Comparison of ENCODE assay signal across 8 cellular contexts in the genomic region with DNA sequence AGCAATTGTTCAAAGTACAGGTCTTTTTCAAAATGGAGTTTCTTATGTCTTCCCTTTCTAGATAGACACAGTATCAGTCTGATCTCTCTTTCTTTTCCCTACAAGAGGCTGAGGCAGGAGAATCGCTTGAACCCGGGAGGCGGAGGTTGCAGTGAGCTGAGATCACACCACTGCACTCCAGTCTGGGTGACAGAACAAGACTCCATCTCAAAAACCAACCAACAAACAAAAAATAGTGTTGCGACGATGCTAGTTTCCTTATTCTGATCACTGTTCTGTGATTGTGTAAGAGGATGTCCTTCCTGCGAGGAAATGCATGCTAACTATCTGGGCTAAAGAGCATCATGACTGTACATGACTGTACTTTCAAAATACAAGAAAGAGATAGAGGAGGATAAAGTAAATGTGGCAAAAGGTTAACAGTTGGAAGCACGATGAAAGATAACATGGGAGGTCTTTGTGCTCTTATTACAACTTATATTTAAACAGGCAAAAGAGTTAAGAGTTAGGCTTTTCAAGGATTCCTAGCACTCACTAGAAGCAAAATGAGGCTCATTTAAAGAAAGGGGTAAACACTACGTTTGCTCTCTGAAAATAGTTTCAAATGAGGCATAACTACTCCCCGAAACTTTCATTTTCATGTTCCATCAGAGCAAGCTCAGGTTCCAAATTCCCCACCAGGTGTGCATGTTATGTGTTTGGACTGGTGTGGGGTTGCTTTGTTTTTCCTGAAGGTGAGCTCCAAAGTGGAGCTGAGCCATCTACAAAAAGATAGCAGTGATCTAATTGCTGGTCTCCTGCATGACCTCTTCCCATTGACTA. TPM values are rescaled to one million over a fixed set of nuclear protein-coding genes. Genes with fewer than 3 reads are reported as not detected.
DNase-seq lines count a peak whose midpoint lies in the region; ATAC-seq and TF ChIP-seq lines count a peak whose summit lies in the region.

No MANE protein-coding gene starts in this region.

- 74 to 81% methylated on average over 9 of the region's 9 CpGs for WGBS in sigmoid colon, 2 donors

- intact Hi-C loops in sigmoid colon (cut with DNase I) = no loop called here

- H3K4me3 ChIP-seq in sigmoid colon = no peak overlapping the region

- H3K27me3 ChIP-seq in sigmoid colon = no peaks in the 10 kb centered on the region

- H3K4me1 ChIP-seq in sigmoid colon = peaks cover 0 to 5% (median 0%) of the 10 kb centered on the region in 4 donors

- DNase-seq in HPDE6-E6E7 (ENCODE audit: extremely low spot score) (peak; percentile 38), fibroblast of peridontal ligament (ENCODE audit: extremely low read depth) (peak; percentile 42), KG1 (lab: John Stamatoyannopoulos, UW) (no peak), cerebellar cortex (ENCODE audit: low spot score) (no peak), sigmoid colon (no peak), NOMO-1 treated with DMSO at 0.1 percent for 48 hours (lab: John Stamatoyannopoulos, UW; ENCODE audit: unreplicated experiment) (no peak)

- TF ChIP-seq POLR2A in sigmoid colon (IDR thresholded peaks at IDR 0.05) = no peak

- peak; percentile 87 for ATAC-seq in GM18498 (IDR thresholded peaks at IDR 0.05; ENCODE audit: unreplicated experiment)
- peak; percentile 89 for ATAC-seq in GM21529 (IDR thresholded peaks at IDR 0.05; ENCODE audit: unreplicated experiment)

- H3K27ac ChIP-seq in sigmoid colon = no peak overlapping the region

- H3K36me3 ChIP-seq in sigmoid colon = no peaks in the 10 kb centered on the region

- TF ChIP-seq EP300 in sigmoid colon (IDR thresholded peaks at IDR 0.05) = no peak

- no peaks in the 10 kb centered on the region for H3K9me3 ChIP-seq in sigmoid colon

- TF ChIP-seq CTCF in sigmoid colon (IDR thresholded peaks at IDR 0.05) = no peak

RNA-seq across cellular contexts. Expression of a gene that starts 23.8 kb away (rescaled TPM):
- total RNA-seq in sigmoid colon = 10 to 100 TPM; 19.4 to 29.3 (median 23.6) TPM
- polyA plus RNA-seq in sigmoid colon = 10 to 100 TPM; 16.4 to 27.5 (median 18.6) TPM

RNA-seq across cellular contexts. Expression of a gene that starts 24.2 kb away (rescaled TPM):
- 100 to 1,000 TPM; 122 to 178 (median 161) TPM for total RNA-seq in sigmoid colon
- polyA plus RNA-seq in sigmoid colon = 10 to 100 TPM; 36.1 to 58.3 (median 51.1) TPM

Comparison
In these comparisons a context has a peak if more than half of its experiments do, and no peak if none do; other contexts are left out.
1. DNase-seq: peak in HPDE6-E6E7 (single experiment) and fibroblast of peridontal ligament (single experiment); none in KG1 (single experiment), cerebellar cortex (single experiment), sigmoid colon (single experiment) and NOMO-1 treated with DMSO at 0.1 percent for 48 hours (single experiment).